ENCODE assay signal across 22 cellular contexts in the genomic region with DNA sequence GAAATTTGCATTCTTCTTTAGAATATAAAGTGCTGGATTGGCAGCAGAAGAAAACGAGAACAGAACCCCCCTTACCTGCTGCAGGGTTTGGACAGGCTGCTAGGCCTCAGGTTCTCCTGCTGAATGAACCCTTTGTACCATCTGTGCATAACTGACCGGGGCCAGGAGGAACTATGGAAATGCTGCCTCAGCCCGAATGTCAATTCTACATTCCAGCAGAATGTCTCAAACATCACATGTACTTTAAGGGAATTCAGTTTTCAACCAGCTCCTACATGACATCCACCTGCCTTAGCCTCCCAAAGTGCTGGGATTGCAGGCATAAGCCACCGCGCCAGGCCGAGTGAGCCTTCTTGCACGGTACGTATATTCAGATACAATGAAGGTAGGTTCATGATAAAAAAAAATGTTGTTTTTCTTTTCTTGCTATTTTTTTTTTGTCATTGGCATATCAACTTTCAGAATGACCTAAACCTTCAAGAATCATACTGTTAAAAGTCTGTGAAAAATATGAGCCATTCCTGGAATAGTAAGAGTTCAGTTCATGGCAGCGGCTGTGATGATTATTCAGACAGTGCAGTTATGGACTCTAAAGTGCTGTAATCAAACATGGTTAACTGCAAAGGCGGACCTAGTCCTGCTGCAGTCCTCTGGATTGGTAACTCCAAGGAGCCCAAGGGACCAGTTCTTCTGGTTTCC.
DNase-seq lines count a peak whose midpoint lies in the region; ATAC-seq, FAIRE-seq and TF ChIP-seq lines count a peak whose summit lies in the region.
"Had no signal": no experiment of that assay in that cellular context is flagged by ENCODE, and none has a peak within 500 bp of the region (broad histone marks: within the 10 kb centered on the region; RNA-seq: fewer than 3 reads in every experiment).

No MANE protein-coding gene starts in this region.

- peaks cover 56% of the 10 kb centered on the region for H3K4me1 Mint-ChIP-seq in HFFc6 (ENCODE audit: low read depth)
- peaks cover 43% of the 10 kb centered on the region for H3K4me1 Mint-ChIP-seq in mesothelial cell of epicardium

- no peak overlapping the region for H3K4me3 ChIP-seq in A549
- H3K4me3 ChIP-seq: cardiac muscle cell had no signal

- H3K27ac Mint-ChIP-seq in HFFc6 (no peak overlapping the region; the same call in 1 of the 2 replicates), mesothelial cell of epicardium (peak overlapping the region; percentile 52)
- H3K27ac Mint-ChIP-seq: type B pancreatic cell had no signal

- H3K9me3 Mint-ChIP-seq in HFFc6 = no peaks in the 10 kb centered on the region
- no peaks in the 10 kb centered on the region for H3K9me3 Mint-ChIP-seq in mesothelial cell of epicardium
- H3K9me3 Mint-ChIP-seq: type B pancreatic cell had no signal

- no peaks in the 10 kb centered on the region for H3K9me3 ChIP-seq in A549
- H3K9me3 ChIP-seq: neutrophil had no signal

- POLR2A ChIA-PET in A549 (lab: Yijun Ruan, JAX) = no interaction called here

- H3K4me1 ChIP-seq in A549 = peaks cover 49% of the 10 kb centered on the region

- no peak for TF ChIP-seq CTCF in A549 (IDR thresholded peaks at IDR 0.05)
- TF ChIP-seq CTCF in HFFc6 (IDR thresholded peaks at IDR 0.05) = no peak
- no peak for TF ChIP-seq CTCF in mesothelial cell of epicardium (IDR thresholded peaks at IDR 0.05; ENCODE audit: unreplicated experiment)

- no peak for FAIRE-seq in A549 (lab: Jason Lieb, UNC)
- FAIRE-seq: endometrium, islet of Langerhans had no signal

- ATAC-seq in A549 = no peak
- no peak for ATAC-seq in left colon
- no peak for ATAC-seq in stimulated activated naive CD8-positive, alpha-beta T cell treated with anti-CD3 and anti-CD28 coated beads, Interleukin-15, Interleukin-2, amounts not matched to agents 100 U/mL and 50 U/mL, for 24 hours
- ATAC-seq in GM18517 (IDR thresholded peaks at IDR 0.05; ENCODE audit: unreplicated experiment) = no peak
- ATAC-seq: sciatic nerve had no signal

- no peak for TF ChIP-seq POLR2A in A549 (IDR thresholded peaks at IDR 0.05; ENCODE audit: low read length)

- H3K4me3 Mint-ChIP-seq in HFFc6 = no peak overlapping the region
- no peak overlapping the region for H3K4me3 Mint-ChIP-seq in mesothelial cell of epicardium
- H3K4me3 Mint-ChIP-seq: type B pancreatic cell had no signal

- no peak for TF ChIP-seq EP300 in A549 (IDR thresholded peaks at IDR 0.05)

- H3K36me3 Mint-ChIP-seq in HFFc6 (ENCODE audit: low read depth) (no peaks in the 10 kb centered on the region), mesothelial cell of epicardium (no peaks in the 10 kb centered on the region)
- H3K36me3 Mint-ChIP-seq: type B pancreatic cell had no signal

- intact Hi-C loops in left colon (cut with DNase I, micrococcal nuclease) = no loop called here

- CTCF ChIA-PET in A549 (lab: Yijun Ruan, JAX) = no interaction called here

- peak overlapping the region; percentile 37 to 86; a peak in 5 of 6 replicates for H3K27ac ChIP-seq in A549
- H3K27ac ChIP-seq: cardiac muscle cell, KMS-11, neutrophil had no signal

- peaks cover 2% of the 10 kb centered on the region for H3K27me3 Mint-ChIP-seq in HFFc6 (ENCODE audit: insufficient read depth)
- H3K27me3 Mint-ChIP-seq in mesothelial cell of epicardium (ENCODE audit: low read depth) = no peaks in the 10 kb centered on the region
- H3K27me3 Mint-ChIP-seq: type B pancreatic cell had no signal

- no peak for TF ChIP-seq RAD21 in A549 (conservative IDR thresholded peaks at IDR 0.05 in 1 of 2, IDR thresholded peaks at IDR 0.05 in 1 of 2)

- WGBS in A549 (ENCODE audit: missing lambda C conversion rate) = 77% methylated on average over 10 of the region's 10 CpGs

- no peak overlapping the region for H3K4me2 ChIP-seq in A549
- H3K4me2 ChIP-seq: KMS-11 had no signal

- DNase-seq in A549 (ENCODE audit: low read depth in 1 of 2, low spot score in 1 of 2) = no peak
- DNase-seq in HFFc6 = peak; percentile 33
- DNase-seq in cerebellar cortex (ENCODE audit: low spot score) = peak; percentile 73
- DNase-seq in mesothelial cell of epicardium (ENCODE audit: low spot score in 2 of 2, unreplicated experiment in 2 of 2) = no peak
- DNase-seq in effector CD4-positive, alpha-beta T cell = no peak
- no peak for DNase-seq in left colon
- DNase-seq in stimulated activated naive CD8-positive, alpha-beta T cell treated with anti-CD3 and anti-CD28 coated beads, Interleukin-15, Interleukin-2, amounts not matched to agents 100 U/mL and 50 U/mL, for 24 hours = no peak
- DNase-seq: ACHN; activated CD4-positive, alpha-beta T cell treated with anti-CD3 and anti-CD28 coated beads, Interleukin-2, amount 50 U/mL, for 1 hour; activated naive CD4-positive, alpha-beta T cell treated with anti-CD3 and anti-CD28 coated beads, Interleukin-2, amount 50 U/mL, for 16 hours; activated T-cell treated with anti-CD3 and anti-CD28 coated beads for 4 hours; GDM1; glutamatergic neuron; NCI-H1105 treated with DMSO at 0.1 percent for 48 hours had no signal

TF ChIP-seq in A549, 52 proteins besides CTCF, POLR2A, EP300 and RAD21:
- TF ChIP-seq MAFK (IDR thresholded peaks at IDR 0.05; ENCODE audit: partially characterized antibody) (peak; percentile 54), PHF8 (IDR thresholded peaks at IDR 0.05; ENCODE audit: borderline replicate concordance, low read depth) (no peak)

Comparison
In these comparisons a context has a peak if more than half of its experiments do, and no peak if none do; other contexts are left out.
1. DNase-seq: peak in HFFc6 (single experiment) and cerebellar cortex (single experiment); none in A549 (0 of 2), mesothelial cell of epicardium (0 of 2), effector CD4-positive, alpha-beta T cell (single experiment), left colon (0 of 2) and stimulated activated naive CD8-positive, alpha-beta T cell treated with anti-CD3 and anti-CD28 coated beads, Interleukin-15, Interleukin-2, amounts not matched to agents 100 U/mL and 50 U/mL, for 24 hours (single experiment).